27 cellular contexts compared by ENCODE assay signal in the genomic region with DNA sequence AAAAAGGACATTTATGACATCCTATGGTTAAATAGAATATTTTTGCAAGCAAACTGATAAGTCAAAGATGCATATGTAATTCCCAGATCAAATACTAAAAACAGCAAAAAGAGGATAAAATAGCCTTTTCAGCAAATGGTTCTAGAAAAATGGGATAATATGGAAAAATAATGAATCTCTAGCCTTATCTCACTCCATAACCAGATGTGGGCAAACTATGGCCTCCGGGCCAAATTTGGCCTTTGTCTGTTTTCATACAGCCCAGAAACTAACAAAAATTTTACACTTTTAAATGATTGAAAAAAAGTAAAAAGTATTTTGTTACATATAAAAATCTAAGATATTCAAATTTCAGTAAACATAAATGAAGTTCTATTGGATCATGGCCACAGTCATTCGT.
"Had no signal": no experiment of that assay in that cellular context is flagged by ENCODE, and none has a peak within 500 bp of the region (broad histone marks: within the 10 kb centered on the region; RNA-seq: fewer than 3 reads in every experiment).

No MANE protein-coding gene starts in this region.

- H3K4me3 ChIP-seq: ascending aorta, cardiac muscle cell had no signal

- H3K36me3 ChIP-seq: ascending aorta, cardiac muscle cell had no signal

- H3K27ac ChIP-seq: ascending aorta, cardiac muscle cell, VCaP had no signal

- DNase-seq: activated B cell treated with CpG ODN at 0.5 μM for 24 hours; activated CD4-positive, alpha-beta memory T cell treated with anti-CD3 and anti-CD28 coated beads, Interleukin-2, amount 10 ng/mL, durations not matched to agents 7 days and 5 days; activated CD4-positive, alpha-beta T cell treated with anti-CD3 and anti-CD28 coated beads for 4 hours; activated CD4-positive, alpha-beta T cell treated with anti-CD3 and anti-CD28 coated beads, Interleukin-2, amount 10 ng/mL, durations not matched to agents 24 days and 14 days; activated CD4-positive, alpha-beta T cell treated with anti-CD3 and anti-CD28 coated beads, Interleukin-2, amount 50 U/mL, for 48 hours; activated CD4-positive, CD25-positive, alpha-beta regulatory T cell treated with anti-CD3 and anti-CD28 coated beads, Interleukin-2, amount 50 U/mL, for 72 hours; activated CD8-positive, alpha-beta memory T cell treated with anti-CD3 and anti-CD28 coated beads for 24 hours; activated CD8-positive, alpha-beta memory T cell treated with anti-CD3 and anti-CD28 coated beads, Interleukin-2, amount 10 ng/mL, durations not matched to agents 7 days and 5 days; activated CD8-positive, alpha-beta memory T cell treated with anti-CD3 and anti-CD28 coated beads, Interleukin-2, amount 50 U/mL, for 48 hours; activated CD8-positive, alpha-beta T cell treated with anti-CD3 and anti-CD28 coated beads, Interleukin-2, amount 10 ng/mL, durations not matched to agents 7 days and 5 days; activated effector memory CD4-positive, alpha-beta T cell treated with Interleukin-2 at 50 U/mL for 16 hours; activated gamma-delta T cell; activated naive CD4-positive, alpha-beta T cell treated with anti-CD3 and anti-CD28 coated beads, Interleukin-2, amount 10 ng/mL, durations not matched to agents 7 days and 5 days; activated naive CD4-positive, alpha-beta T cell treated with Interleukin-2 at 50 U/mL for 16 hours; activated naive CD8-positive, alpha-beta T cell treated with anti-CD3 and anti-CD28 coated beads, Interleukin-2, amount 10 ng/mL, durations not matched to agents 7 days and 5 days; activated naive CD8-positive, alpha-beta T cell treated with anti-CD3 and anti-CD28 coated beads, Interleukin-2, amount 50 U/mL, for 24 hours; activated T-cell treated with anti-CD3 and anti-CD28 coated beads, Interleukin-2, amount 50 U/mL, for 24 hours; activated T-cell treated with anti-CD3 and anti-CD28 coated beads, Interleukin-2, amount 50 U/mL, for 48 hours; amygdala; anterior cingulate cortex; caudate nucleus; cerebellar nuclear complex; T-helper 2 cell; T-helper 9 cell had no signal

- ATAC-seq: activated CD8-positive, alpha-beta memory T cell treated with anti-CD3 and anti-CD28 coated beads, Interleukin-2, amount 10 ng/mL, durations not matched to agents 7 days and 5 days; activated CD8-positive, alpha-beta T cell treated with anti-CD3 and anti-CD28 coated beads, Interleukin-2, amount 10 ng/mL, durations not matched to agents 7 days and 5 days; activated naive CD8-positive, alpha-beta T cell treated with anti-CD3 and anti-CD28 coated beads, Interleukin-2, amount 50 U/mL, for 24 hours had no signal

- H3K9me3 ChIP-seq: ascending aorta had no signal

- H3K27me3 ChIP-seq: ascending aorta, cardiac muscle cell had no signal

- H3K4me1 ChIP-seq: ascending aorta had no signal
